Comparison of ENCODE assay signal across 19 cellular contexts in genomic region chr1:19397217-19397945, GRCh38.
DNase-seq lines count a peak whose midpoint lies in the region; ATAC-seq, FAIRE-seq and TF ChIP-seq lines count a peak whose summit lies in the region.
"Had no signal": no experiment of that assay in that cellular context is flagged by ENCODE, and none has a peak within 500 bp of the region (broad histone marks: within the 10 kb centered on the region; RNA-seq: fewer than 3 reads in every experiment).

No MANE protein-coding gene starts in this region.

- intact Hi-C loops in HepG2 (cut with micrococcal nuclease; ENCODE audit: unreplicated experiment): no loop called here
- intact Hi-C loops in right lobe of liver (cut with DNase I): loop anchor here in 1 of 2 donors (10.0 kb wide), 1 partner anchor 187 kb away; no protein-coding TSS in a partner anchor
- intact Hi-C loops in K562 (cut with micrococcal nuclease): no loop called here
- intact Hi-C loops in vagina (cut with DNase I): no loop called here

- H3K4me1 ChIP-seq in HepG2 (ENCODE audit: insufficient read depth, low read length) (peaks cover 29% of the 10 kb centered on the region), right lobe of liver (peaks cover 0 to 8% (median 0%) of the 10 kb centered on the region in 4 donors), K562 (replicated peaks in 1 of 2; ENCODE audit: control insufficient read depth in 2 of 2, insufficient read depth in 2 of 2, low read length in 2 of 2) (peaks cover 0 to 19% of the 10 kb centered on the region in 2 experiments; a peak in 2 of 5 replicates), mesenchymal stem cell (ENCODE audit: control insufficient read depth, insufficient read depth, low read depth, low read length) (peaks cover 42% of the 10 kb centered on the region), vagina (peaks cover 88% of the 10 kb centered on the region)
- H3K4me1 ChIP-seq: foreskin keratinocyte had no signal

- WGBS in HepG2 (ENCODE audit: low lambda C conversion rate): 92% methylated on average over 13 of the region's 13 CpGs
- 76% methylated on average over 6 of the region's 13 CpGs for WGBS in right lobe of liver (ENCODE audit: insufficient coverage, low coverage, low lambda C conversion rate, missing lambda C conversion rate)
- 93% methylated on average over 13 of the region's 13 CpGs for WGBS in K562 (ENCODE audit: insufficient coverage, low coverage, missing lambda C conversion rate)
- 94% methylated on average over 13 of the region's 13 CpGs for WGBS in mesenchymal stem cell

- peak overlapping the region in 1 of 2 experiments; percentile 11 for H2BK12ac ChIP-seq in mesenchymal stem cell (ENCODE audit: low read length in 2 of 2)

- H3K9ac ChIP-seq in HepG2 (ENCODE audit: insufficient read depth, low read depth, low read length) (no peak overlapping the region), K562 (ENCODE audit: insufficient read depth in 1 of 2, low read depth in 2 of 2, low read length in 2 of 2) (no peak overlapping the region), mesenchymal stem cell (ENCODE audit: low read length) (peak overlapping the region; percentile 65)
- H3K9ac ChIP-seq: parathyroid adenoma had no signal

- in situ Hi-C loops in HepG2 (cut with HindIII; ENCODE audit: extremely low pct_ligation_motif_present, low pct_unique_long_range_greater_than_20kb) (no loop called here), K562 (cut with MboI) (no loop called here)

- H3K79me2 ChIP-seq in HepG2 (ENCODE audit: insufficient read depth, low read length): peaks cover 40% of the 10 kb centered on the region
- peaks cover 14% of the 10 kb centered on the region; the same call in 2 of the 3 replicates for H3K79me2 ChIP-seq in K562 (ENCODE audit: control insufficient read depth, insufficient read depth, low read length)

- POLR2A ChIA-PET in HepG2 (lab: Yijun Ruan, JAX) (no interaction called here), K562 (lab: Yijun Ruan, JAX) (interaction anchor here (0.6 to 0.7 kb wide), 2 partner anchors 9 to 353 kb away, joined by 3 read pairs; no protein-coding TSS in a partner anchor)

- peak overlapping the region; percentile 57 for H2AK5ac ChIP-seq in mesenchymal stem cell (ENCODE audit: low read length, severe bottlenecking)

- H4K8ac ChIP-seq in mesenchymal stem cell (ENCODE audit: low read length): no peak overlapping the region

- DNase-seq in HepG2 (ENCODE audit: low spot score): no peak
- no peak for DNase-seq in right lobe of liver
- no peak for DNase-seq in K562 (ENCODE audit: extremely low read depth in 1 of 4, low spot score in 3 of 4)
- DNase-seq in mesenchymal stem cell: no peak
- DNase-seq in vagina (ENCODE audit: extremely low spot score in 2 of 2): no peak
- DNase-seq in inferior parietal cortex (ENCODE audit: extremely low spot score): no peak
- DNase-seq: activated CD4-positive, CD25-positive, alpha-beta regulatory T cell; activated CD8-positive, alpha-beta memory T cell treated with anti-CD3 and anti-CD28 coated beads, Interleukin-2, amount 50 U/mL, for 4 hours; activated naive CD8-positive, alpha-beta T cell treated with anti-CD3 and anti-CD28 coated beads, Interleukin-2, amount 10 ng/mL, durations not matched to agents 7 days and 5 days; effector CD4-positive, alpha-beta T cell; foreskin keratinocyte; H7; NCI-H1436; NK-92 treated with Interleukin-12 subunit alpha and Interleukin-12 subunit beta, amount 100 ng/mL, for 24 hours; stimulated activated naive CD8-positive, alpha-beta T cell treated with anti-CD3 and anti-CD28 coated beads, Interleukin-15, Interleukin-2, amounts not matched to agents 100 U/mL and 50 U/mL, for 24 hours had no signal

- H4K20me1 ChIP-seq in HepG2 (ENCODE audit: insufficient read depth, low read length) (0 out of 2 replicates have a peak, but pooled peaks cover 2% of the 10 kb centered on the region), K562 (replicated peaks; ENCODE audit: control insufficient read depth, insufficient read depth, low read length) (peaks cover 26% of the 10 kb centered on the region; the same call in 1 of the 2 replicates)

- no peak overlapping the region for H3K18ac ChIP-seq in mesenchymal stem cell (ENCODE audit: low read depth in 1 of 2, low read length in 2 of 2)

- H3K79me1 ChIP-seq in mesenchymal stem cell (replicated peaks; ENCODE audit: low read length, poor library complexity, severe bottlenecking): peaks cover 41% of the 10 kb centered on the region

- ATAC-seq in HepG2 (no peak), right lobe of liver (no peak), K562 (no peak), GM18858 (IDR thresholded peaks at IDR 0.05; ENCODE audit: unreplicated experiment) (no peak), GM21723 (IDR thresholded peaks at IDR 0.05; ENCODE audit: unreplicated experiment) (no peak)
- ATAC-seq: foreskin keratinocyte, left lobe of liver had no signal

- TF ChIP-seq EP300 in HepG2 (IDR thresholded peaks at IDR 0.05; ENCODE audit: low read depth in 2 of 2, low read length in 2 of 2) (no peak), HepG2 (CRISPR knock-in tag; IDR thresholded peaks at IDR 0.05; ENCODE audit: borderline replicate concordance) (no peak), K562 (IDR thresholded peaks at IDR 0.05; ENCODE audit: low read length) (no peak)

- H3K36me3 ChIP-seq in HepG2 (replicated peaks in 1 of 2; ENCODE audit: control insufficient read depth in 1 of 2, insufficient read depth in 2 of 2, low read length in 2 of 2): peaks cover 9 to 40% of the 10 kb centered on the region in 2 experiments; a peak in 4 of 5 replicates
- H3K36me3 ChIP-seq in right lobe of liver: peaks cover 0 to 5% (median 0%) of the 10 kb centered on the region in 4 donors
- H3K36me3 ChIP-seq in K562 (ENCODE audit: control insufficient read depth, insufficient read depth, low read length): no peaks in the 10 kb centered on the region
- H3K36me3 ChIP-seq in mesenchymal stem cell (ENCODE audit: control insufficient read depth in 1 of 2, insufficient read depth in 2 of 2, low read depth in 1 of 2, low read length in 2 of 2): peaks cover 30 to 43% of the 10 kb centered on the region in 2 experiments
- H3K36me3 ChIP-seq in vagina: peaks cover 0 to 5% of the 10 kb centered on the region in 2 donors

- no peak overlapping the region for H3K23ac ChIP-seq in mesenchymal stem cell (ENCODE audit: low read length in 2 of 2)

- peaks cover 3% of the 10 kb centered on the region for H3K9me1 ChIP-seq in K562 (ENCODE audit: control insufficient read depth, insufficient read depth, low read length)

- CTCF ChIA-PET in HepG2 (lab: Yijun Ruan, JAX; ENCODE audit: low intra/inter-chr PET ratio, low total read pairs): no interaction called here
- CTCF ChIA-PET in K562 (lab: Yijun Ruan, JAX; ENCODE audit: low intra/inter-chr PET ratio): no interaction called here

- no peak overlapping the region for H3K14ac ChIP-seq in mesenchymal stem cell (ENCODE audit: low read length in 2 of 2)

- no peak overlapping the region for H3K4me2 ChIP-seq in HepG2 (ENCODE audit: low read depth, low read length)
- H3K4me2 ChIP-seq in K562 (ENCODE audit: insufficient read depth, low read length): no peak overlapping the region
- H3K4me2 ChIP-seq in mesenchymal stem cell (ENCODE audit: low read length, poor library complexity, severe bottlenecking): no peak overlapping the region

- H3K27ac ChIP-seq in HepG2 (ENCODE audit: extremely low read length, insufficient read depth, low read length): no peak overlapping the region
- H3K27ac ChIP-seq in right lobe of liver: no peak overlapping the region
- H3K27ac ChIP-seq in K562 (ENCODE audit: extremely low read depth, low read depth, low read length): no peak overlapping the region
- no peak overlapping the region for H3K27ac ChIP-seq in mesenchymal stem cell (ENCODE audit: low read length, poor library complexity, severe bottlenecking)
- peak overlapping the region; percentile 78 for H3K27ac ChIP-seq in vagina
- H3K27ac ChIP-seq: foreskin keratinocyte, parathyroid adenoma had no signal

- H3K27me3 ChIP-seq in HepG2 (ENCODE audit: control insufficient read depth in 1 of 2, insufficient read depth in 2 of 2, low read length in 2 of 2) (no peaks in the 10 kb centered on the region), right lobe of liver (no peaks in the 10 kb centered on the region), K562 (ENCODE audit: control insufficient read depth in 2 of 2, insufficient read depth in 2 of 2, low read length in 2 of 2) (no peaks in the 10 kb centered on the region), mesenchymal stem cell (ENCODE audit: control insufficient read depth in 1 of 2, insufficient read depth in 1 of 2, low read length in 2 of 2) (no peaks in the 10 kb centered on the region), vagina (no peaks in the 10 kb centered on the region)
- H3K27me3 ChIP-seq: foreskin keratinocyte had no signal

- H2BK5ac ChIP-seq in mesenchymal stem cell (ENCODE audit: low read depth, low read length, poor library complexity, severe bottlenecking): no peak overlapping the region

- H3K9me3 ChIP-seq in HepG2 (ENCODE audit: low read length) (no peaks in the 10 kb centered on the region), right lobe of liver (no peaks in the 10 kb centered on the region), K562 (replicated peaks; ENCODE audit: control insufficient read depth, insufficient read depth, low read depth, low read length) (no peaks in the 10 kb centered on the region), mesenchymal stem cell (ENCODE audit: control insufficient read depth, low read length) (no peaks in the 10 kb centered on the region), vagina (no peaks in the 10 kb centered on the region)

- TF ChIP-seq POLR2A in HepG2 (IDR thresholded peaks at IDR 0.05; ENCODE audit: insufficient read depth in 1 of 2, low read depth in 2 of 2, low read length in 2 of 2): no peak
- no peak for TF ChIP-seq POLR2A in right lobe of liver (IDR thresholded peaks at IDR 0.05)
- TF ChIP-seq POLR2A in K562 (conservative IDR thresholded peaks at IDR 0.05): no peak
- no peak for TF ChIP-seq POLR2A in vagina (IDR thresholded peaks at IDR 0.05)

- TF ChIP-seq RAD21 in HepG2 (CRISPR knock-in tag; IDR thresholded peaks at IDR 0.05): no peak
- TF ChIP-seq RAD21 in K562 (CRISPR knock-in tag; conservative IDR thresholded peaks at IDR 0.05 in 1 of 2, IDR thresholded peaks at IDR 0.05 in 1 of 2): no peak

- H3K4me3 ChIP-seq in HepG2 (replicated peaks in 1 of 3; ENCODE audit: insufficient read depth in 1 of 3, low read depth in 2 of 3, low read length in 3 of 3) (no peak overlapping the region), right lobe of liver (no peak overlapping the region), K562 (no peak overlapping the region), mesenchymal stem cell (ENCODE audit: insufficient read depth in 1 of 2, low read depth in 1 of 2, low read length in 2 of 2) (no peak overlapping the region), vagina (no peak overlapping the region)

- no peak overlapping the region for H2AFZ ChIP-seq in HepG2 (ENCODE audit: low read length)
- no peak overlapping the region for H2AFZ ChIP-seq in K562 (ENCODE audit: low read depth, low read length)
- H2AFZ ChIP-seq in mesenchymal stem cell (ENCODE audit: low read depth, low read length): no peak overlapping the region
- H2AFZ ChIP-seq: parathyroid adenoma had no signal

- H2BK120ac ChIP-seq in mesenchymal stem cell (ENCODE audit: low read depth, low read length): no peak overlapping the region

- FAIRE-seq in HepG2 (lab: Jason Lieb, UNC) (no peak), K562 (lab: Jason Lieb, UNC) (no peak)

- no peak overlapping the region for H3K4ac ChIP-seq in mesenchymal stem cell (ENCODE audit: low read depth in 1 of 2, low read length in 2 of 2)

- BruUV-seq in HepG2 (replicated peaks; lab: Mats Ljungman, UMichigan): no TSS peak
- BruUV-seq in K562 (replicated peaks; lab: Mats Ljungman, UMichigan): no TSS peak

- TF ChIP-seq CTCF in HepG2 (CRISPR knock-in tag; IDR thresholded peaks at IDR 0.05): no peak
- no peak for TF ChIP-seq CTCF in right lobe of liver (IDR thresholded peaks at IDR 0.05)
- no peak for TF ChIP-seq CTCF in K562 (IDR thresholded peaks at IDR 0.05 in 2 of 3, conservative IDR thresholded peaks at IDR 0.05 in 1 of 3; ENCODE audit: insufficient read depth in 2 of 3, low read depth in 1 of 3, low read length in 3 of 3)
- no peak for TF ChIP-seq CTCF in vagina (IDR thresholded peaks at IDR 0.05)

- no peak overlapping the region for H4K91ac ChIP-seq in mesenchymal stem cell (ENCODE audit: low read length)

- H2BK15ac ChIP-seq in mesenchymal stem cell (ENCODE audit: low read depth, poor library complexity, severe bottlenecking): no peak overlapping the region

Comparison
In these comparisons a context has a peak if more than half of its experiments do, and no peak if none do; other contexts are left out.
1. Of the 241 proteins assayed by ChIP-seq in both HepG2 and K562: peak only in HepG2: none; only in K562: ZFP36; in both: none; in neither: 240.